In the genomic region with DNA sequence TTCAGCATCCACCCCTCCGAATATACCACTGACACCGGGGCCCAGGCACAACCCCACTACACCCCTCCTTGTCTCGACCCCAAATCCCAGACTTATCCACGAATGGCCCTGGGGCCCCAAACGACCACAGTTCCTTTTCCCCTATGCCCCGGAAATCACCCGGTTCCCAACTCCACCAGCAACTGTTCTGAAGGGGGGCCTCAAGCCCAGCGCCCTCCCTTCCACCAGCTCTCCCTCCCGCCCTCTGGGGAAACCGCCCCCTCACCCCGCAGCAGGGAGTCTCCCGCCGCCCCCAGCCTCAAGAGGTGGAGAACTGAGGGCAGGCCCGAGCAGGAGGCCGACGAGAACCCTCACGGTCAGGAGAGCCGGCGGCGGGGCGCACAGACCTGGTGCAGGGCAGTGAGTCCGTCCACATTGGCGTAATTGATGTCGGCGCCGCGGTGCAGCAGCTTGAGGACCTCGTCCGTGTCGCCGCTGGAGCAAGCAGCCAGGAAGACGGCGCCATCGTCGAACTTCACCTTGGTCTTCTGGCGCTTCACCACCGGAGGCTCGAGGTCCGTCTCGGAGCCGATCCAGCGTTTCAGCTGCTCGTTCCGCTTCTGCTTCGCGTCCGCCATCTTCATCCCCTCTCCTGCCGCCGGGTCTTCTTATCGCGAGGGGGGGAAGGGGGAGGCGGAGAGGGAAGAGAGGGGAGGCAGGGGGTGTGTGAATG, we compare ENCODE assay signal across 8 cellular contexts. TPM values are rescaled to one million over a fixed set of nuclear protein-coding genes. Genes with fewer than 3 reads are reported as not detected.
DNase-seq lines count a peak whose midpoint lies in the region; ATAC-seq and TF ChIP-seq lines count a peak whose summit lies in the region.

No MANE protein-coding gene starts in this region.

- peak overlapping the region; percentile 99 for H3K27ac Mint-ChIP-seq in osteocyte (ENCODE audit: unreplicated experiment)

- ATAC-seq in HG02943 (IDR thresholded peaks at IDR 0.05; ENCODE audit: low read depth, unreplicated experiment) (peak; percentile 26), upper lobe of left lung (ENCODE audit: low FRiP score in 2 of 2) (peak; percentile 57 to 79)

- no peaks in the 10 kb centered on the region for H3K9me3 ChIP-seq in upper lobe of left lung

- H3K27me3 Mint-ChIP-seq in osteocyte (ENCODE audit: unreplicated experiment), result no peaks in the 10 kb centered on the region

- TF ChIP-seq EP300 in upper lobe of left lung (IDR thresholded peaks at IDR 0.05), result no peak

- peaks cover 10 to 45% (median 16%) of the 10 kb centered on the region in 4 donors for H3K4me1 ChIP-seq in upper lobe of left lung

- DNase-seq in activated CD8-positive, alpha-beta memory T cell treated with anti-CD3 and anti-CD28 coated beads for 48 hours (ENCODE audit: low read depth in 2 of 3, low spot score in 2 of 3), result peak; percentile 16 to 33 (median 27)
- no peak for DNase-seq in activated CD8-positive, alpha-beta memory T cell treated with anti-CD3 and anti-CD28 coated beads, Interleukin-2, amount 50 U/mL, for 48 hours
- DNase-seq in NCI-H82 treated with DMSO at 0.1 percent for 48 hours (lab: John Stamatoyannopoulos, UW; ENCODE audit: unreplicated experiment) (peak; percentile 25), germinal center (ENCODE audit: low spot score) (peak; percentile 27), osteocyte (ENCODE audit: extremely low spot score, unreplicated experiment) (no peak), upper lobe of left lung (peak; percentile 63 to 90)
- DNase-seq in activated gamma-delta T cell treated with anti-CD3 and anti-CD28 coated beads, Interleukin-2, amount 50 U/mL, for 16 hours (ENCODE audit: low read depth), result peak; percentile 16

- no peaks in the 10 kb centered on the region for H3K27me3 ChIP-seq in upper lobe of left lung

- peak overlapping the region; percentile 97 for H3K4me3 Mint-ChIP-seq in osteocyte (ENCODE audit: unreplicated experiment)

- TF ChIP-seq CTCF in osteocyte (IDR thresholded peaks at IDR 0.05), result no peak
- no peak for TF ChIP-seq CTCF in upper lobe of left lung (IDR thresholded peaks at IDR 0.05)

- WGBS in upper lobe of left lung, 2 donors, result 0% methylated on average over 12 to 21 of the region's 52 CpGs

- H3K36me3 Mint-ChIP-seq in osteocyte (ENCODE audit: unreplicated experiment), result peaks cover 5% of the 10 kb centered on the region

- H3K4me3 ChIP-seq in upper lobe of left lung, result peak overlapping the region; percentile 72 to 89 (median 84)

- no peaks in the 10 kb centered on the region for H3K36me3 ChIP-seq in upper lobe of left lung

- H3K4me1 Mint-ChIP-seq in osteocyte (ENCODE audit: unreplicated experiment), result peaks cover 31% of the 10 kb centered on the region

- peak overlapping the region; percentile 96 to 99 (median 98) for H3K27ac ChIP-seq in upper lobe of left lung

- H3K9me3 Mint-ChIP-seq in osteocyte (ENCODE audit: unreplicated experiment), result peaks cover 5% of the 10 kb centered on the region

- TF ChIP-seq POLR2A in upper lobe of left lung (IDR thresholded peaks at IDR 0.05), result no peak

RNA-seq across cellular contexts. Expression of gene PPP1R12A, which starts 0.4 kb away (rescaled TPM):
- total RNA-seq in osteocyte (116 and 124 TPM in 2 replicates), upper lobe of left lung (100 to 1,000 TPM in 3 of 6 donors, 10 to 100 TPM in 3; 50.7 to 234 (median 90.4) TPM)

Comparison
In these comparisons a context has a peak if more than half of its experiments do, and no peak if none do; other contexts are left out.
1. DNase-seq: peak in activated CD8-positive, alpha-beta memory T cell treated with anti-CD3 and anti-CD28 coated beads for 48 hours (3 of 3), NCI-H82 treated with DMSO at 0.1 percent for 48 hours (single experiment), activated gamma-delta T cell treated with anti-CD3 and anti-CD28 coated beads, Interleukin-2, amount 50 U/mL, for 16 hours (single experiment), germinal center (single experiment) and upper lobe of left lung (2 of 2); none in activated CD8-positive, alpha-beta memory T cell treated with anti-CD3 and anti-CD28 coated beads, Interleukin-2, amount 50 U/mL, for 48 hours (single experiment) and osteocyte (single experiment).